Comparison of ENCODE assay signal across 1 cellular context in the genomic region with DNA sequence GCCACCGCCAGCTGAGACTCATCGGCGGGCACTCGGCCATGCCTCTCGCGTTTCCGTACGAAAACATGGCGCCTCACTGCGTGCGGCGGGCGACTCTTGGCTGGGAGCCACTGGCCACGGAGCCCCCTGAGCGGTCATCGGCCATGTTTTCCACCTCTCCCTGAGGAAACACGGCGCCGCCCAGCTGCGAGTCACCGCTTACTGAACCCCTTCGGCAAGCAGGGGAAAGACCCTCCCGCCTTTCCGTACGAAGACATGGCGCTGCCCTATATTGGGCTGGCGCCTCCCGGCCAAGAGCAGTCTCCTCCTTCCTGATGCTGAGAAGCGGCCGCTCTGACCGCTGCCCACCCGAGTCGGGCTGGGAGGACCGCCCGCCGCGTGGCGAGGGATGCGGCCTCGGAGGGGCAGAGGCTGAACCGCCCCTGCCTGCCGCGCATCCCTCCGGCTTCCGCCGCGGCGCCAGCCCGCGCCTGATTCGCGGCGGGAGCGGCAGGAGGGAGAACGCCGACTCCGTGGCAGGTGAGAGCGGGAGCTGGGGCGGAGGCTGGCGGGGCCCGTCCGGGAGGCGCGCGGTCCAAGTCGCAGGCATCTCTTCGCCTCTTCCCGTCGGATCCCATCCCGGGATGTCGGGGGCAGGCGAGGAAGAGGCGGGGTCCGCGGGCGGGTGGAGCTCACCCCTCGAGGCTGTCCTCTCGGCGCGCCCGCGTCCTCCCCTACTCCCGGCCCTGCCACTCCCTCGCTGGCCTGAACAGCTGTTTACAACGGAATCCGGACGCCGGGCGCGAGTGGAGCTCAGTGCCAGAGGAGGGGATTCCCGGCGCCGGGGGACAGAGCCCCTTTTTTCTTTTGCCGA.
A peak's percentile ranks its signal among the peaks of the same experiment; 100 is the strongest.
TF ChIP-seq lines count a peak whose summit lies in the region.

TSS of gene TCP11L1 (plus strand) at position 299 of the 853 bp plus-strand sequence. CDS start 4,202 bp downstream, outside the sequence.

TF ChIP-seq in HEK293, 187 proteins besides CTCF, POLR2A, EP300 and RAD21 (continued from another document):
- TF ChIP-seq, protein P1, sequence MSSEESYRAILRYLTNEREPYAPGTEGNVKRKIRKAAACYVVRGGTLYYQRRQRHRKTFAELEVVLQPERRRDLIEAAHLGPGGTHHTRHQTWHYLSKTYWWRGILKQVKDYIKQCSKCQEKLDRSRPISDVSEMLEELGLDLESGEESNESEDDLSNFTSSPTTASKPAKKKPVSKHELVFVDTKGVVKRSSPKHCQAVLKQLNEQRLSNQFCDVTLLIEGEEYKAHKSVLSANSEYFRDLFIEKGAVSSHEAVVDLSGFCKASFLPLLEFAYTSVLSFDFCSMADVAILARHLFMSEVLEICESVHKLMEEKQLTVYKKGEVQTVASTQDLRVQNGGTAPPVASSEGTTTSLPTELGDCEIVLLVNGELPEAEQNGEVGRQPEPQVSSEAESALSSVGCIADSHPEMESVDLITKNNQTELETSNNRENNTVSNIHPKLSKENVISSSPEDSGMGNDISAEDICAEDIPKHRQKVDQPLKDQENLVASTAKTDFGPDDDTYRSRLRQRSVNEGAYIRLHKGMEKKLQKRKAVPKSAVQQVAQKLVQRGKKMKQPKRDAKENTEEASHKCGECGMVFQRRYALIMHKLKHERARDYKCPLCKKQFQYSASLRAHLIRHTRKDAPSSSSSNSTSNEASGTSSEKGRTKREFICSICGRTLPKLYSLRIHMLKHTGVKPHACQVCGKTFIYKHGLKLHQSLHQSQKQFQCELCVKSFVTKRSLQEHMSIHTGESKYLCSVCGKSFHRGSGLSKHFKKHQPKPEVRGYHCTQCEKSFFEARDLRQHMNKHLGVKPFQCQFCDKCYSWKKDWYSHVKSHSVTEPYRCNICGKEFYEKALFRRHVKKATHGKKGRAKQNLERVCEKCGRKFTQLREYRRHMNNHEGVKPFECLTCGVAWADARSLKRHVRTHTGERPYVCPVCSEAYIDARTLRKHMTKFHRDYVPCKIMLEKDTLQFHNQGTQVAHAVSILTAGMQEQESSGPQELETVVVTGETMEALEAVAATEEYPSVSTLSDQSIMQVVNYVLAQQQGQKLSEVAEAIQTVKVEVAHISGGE (tag by site-specific recombination; conservative IDR thresholded peaks at IDR 0.05; ENCODE audit: low read depth) = peak; percentile 49
- TF ChIP-seq ZNF548 (tag by site-specific recombination; IDR thresholded peaks at IDR 0.05) (no peak), HOXC10 (CRISPR knock-in tag; IDR thresholded peaks at IDR 0.05) (no peak; the same call in 1 of the 2 replicates), ZNF707 (tag by site-specific recombination; IDR thresholded peaks at IDR 0.05) (no peak), ZNF398 (tag by site-specific recombination; IDR thresholded peaks at IDR 0.05) (peak; percentile 81), WT1 (tag by site-specific recombination; IDR thresholded peaks at IDR 0.05) (peak; percentile 81), PRDM1 (tag by site-specific recombination; IDR thresholded peaks at IDR 0.05) (no peak), TCF7L2 (IDR thresholded peaks at IDR 0.05; ENCODE audit: borderline replicate concordance, low read depth, low read length) (peak; percentile 84), YY1 (tag by site-specific recombination; IDR thresholded peaks at IDR 0.05) (peak; percentile 99), ZBTB20 (tag by site-specific recombination; IDR thresholded peaks at IDR 0.05) (peak; percentile 95), ZNF48 (tag by site-specific recombination; IDR thresholded peaks at IDR 0.05) (no peak), ZIC2 (tag by site-specific recombination; IDR thresholded peaks at IDR 0.05) (peak; percentile 63), ZNF341 (tag by site-specific recombination; IDR thresholded peaks at IDR 0.05; ENCODE audit: low read depth) (peak; percentile 97), ZNF561 (tag by site-specific recombination; IDR thresholded peaks at IDR 0.05; ENCODE audit: borderline replicate concordance) (peak; percentile 70; the same call in 1 of the 2 replicates), ZNF610 (tag by site-specific recombination; IDR thresholded peaks at IDR 0.05; ENCODE audit: borderline replicate concordance) (peak; percentile 22; the same call in 1 of the 2 replicates), ZNF585B (tag by site-specific recombination; IDR thresholded peaks at IDR 0.05) (no peak), ZNF560 (tag by site-specific recombination; IDR thresholded peaks at IDR 0.05; ENCODE audit: borderline replicate concordance) (no peak), HIC1 (tag by site-specific recombination; IDR thresholded peaks at IDR 0.05) (peak; percentile 94), PATZ1 (tag by site-specific recombination; IDR thresholded peaks at IDR 0.05) (peak; percentile 30), ZEB2 (tag by site-specific recombination; IDR thresholded peaks at IDR 0.05) (peak; percentile 67), ZNF624 (tag by site-specific recombination; IDR thresholded peaks at IDR 0.05) (no peak), KLF7 (tag by site-specific recombination; IDR thresholded peaks at IDR 0.05; ENCODE audit: borderline replicate concordance) (no peak), ZBTB7A (tag by site-specific recombination; IDR thresholded peaks at IDR 0.05; ENCODE audit: low read depth) (peak; percentile 88), ZNF501 (tag by site-specific recombination; IDR thresholded peaks at IDR 0.05) (no peak), TRIM28 (IDR thresholded peaks at IDR 0.05; ENCODE audit: borderline replicate concordance, low read length) (peak; percentile 65; the same call in 1 of the 2 replicates), PBX3 (CRISPR knock-in tag; IDR thresholded peaks at IDR 0.05) (peak; percentile 90; the same call in 1 of the 2 replicates), ZBTB17 (tag by site-specific recombination; IDR thresholded peaks at IDR 0.05) (peak; percentile 93), ZNF843 (tag by site-specific recombination; IDR thresholded peaks at IDR 0.05) (0 out of 2 replicates have a peak, but pooled peaks have one; percentile 21)
- TF ChIP-seq, protein P2, sequence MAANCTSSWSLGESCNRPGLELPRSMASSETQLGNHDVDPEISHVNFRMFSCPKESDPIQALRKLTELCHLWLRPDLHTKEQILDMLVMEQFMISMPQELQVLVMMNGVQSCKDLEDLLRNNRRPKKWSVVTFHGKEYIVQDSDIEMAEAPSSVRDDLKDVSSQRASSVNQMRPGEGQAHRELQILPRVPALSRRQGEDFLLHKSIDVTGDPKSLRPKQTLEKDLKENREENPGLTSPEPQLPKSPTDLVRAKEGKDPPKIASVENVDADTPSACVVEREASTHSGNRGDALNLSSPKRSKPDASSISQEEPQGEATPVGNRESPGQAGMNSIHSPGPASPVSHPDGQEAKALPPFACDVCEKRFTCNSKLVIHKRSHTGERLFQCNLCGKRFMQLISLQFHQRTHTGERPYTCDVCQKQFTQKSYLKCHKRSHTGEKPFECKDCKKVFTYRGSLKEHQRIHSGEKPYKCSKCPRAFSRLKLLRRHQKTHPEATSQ (tag by site-specific recombination; IDR thresholded peaks at IDR 0.05) = peak; percentile 68; the same call in 1 of the 2 replicates
- TF ChIP-seq, protein P3, sequence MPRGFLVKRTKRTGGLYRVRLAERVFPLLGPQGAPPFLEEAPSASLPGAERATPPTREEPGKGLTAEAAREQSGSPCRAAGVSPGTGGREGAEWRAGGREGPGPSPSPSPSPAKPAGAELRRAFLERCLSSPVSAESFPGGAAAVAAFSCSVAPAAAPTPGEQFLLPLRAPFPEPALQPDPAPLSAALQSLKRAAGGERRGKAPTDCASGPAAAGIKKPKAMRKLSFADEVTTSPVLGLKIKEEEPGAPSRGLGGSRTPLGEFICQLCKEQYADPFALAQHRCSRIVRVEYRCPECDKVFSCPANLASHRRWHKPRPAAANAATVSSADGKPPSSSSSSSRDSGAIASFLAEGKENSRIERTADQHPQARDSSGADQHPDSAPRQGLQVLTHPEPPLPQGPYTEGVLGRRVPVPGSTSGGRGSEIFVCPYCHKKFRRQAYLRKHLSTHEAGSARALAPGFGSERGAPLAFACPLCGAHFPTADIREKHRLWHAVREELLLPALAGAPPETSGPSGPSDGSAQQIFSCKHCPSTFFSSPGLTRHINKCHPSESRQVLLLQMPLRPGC (tag by site-specific recombination; IDR thresholded peaks at IDR 0.05) = no peak
- TF ChIP-seq, protein P4, sequence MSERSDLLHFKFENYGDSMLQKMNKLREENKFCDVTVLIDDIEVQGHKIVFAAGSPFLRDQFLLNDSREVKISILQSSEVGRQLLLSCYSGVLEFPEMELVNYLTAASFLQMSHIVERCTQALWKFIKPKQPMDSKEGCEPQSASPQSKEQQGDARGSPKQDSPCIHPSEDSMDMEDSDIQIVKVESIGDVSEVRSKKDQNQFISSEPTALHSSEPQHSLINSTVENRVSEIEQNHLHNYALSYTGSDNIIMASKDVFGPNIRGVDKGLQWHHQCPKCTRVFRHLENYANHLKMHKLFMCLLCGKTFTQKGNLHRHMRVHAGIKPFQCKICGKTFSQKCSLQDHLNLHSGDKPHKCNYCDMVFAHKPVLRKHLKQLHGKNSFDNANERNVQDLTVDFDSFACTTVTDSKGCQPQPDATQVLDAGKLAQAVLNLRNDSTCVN (tag by site-specific recombination; optimal IDR thresholded peaks at IDR 0.05) = peak; percentile 96
- TF ChIP-seq, protein P5, sequence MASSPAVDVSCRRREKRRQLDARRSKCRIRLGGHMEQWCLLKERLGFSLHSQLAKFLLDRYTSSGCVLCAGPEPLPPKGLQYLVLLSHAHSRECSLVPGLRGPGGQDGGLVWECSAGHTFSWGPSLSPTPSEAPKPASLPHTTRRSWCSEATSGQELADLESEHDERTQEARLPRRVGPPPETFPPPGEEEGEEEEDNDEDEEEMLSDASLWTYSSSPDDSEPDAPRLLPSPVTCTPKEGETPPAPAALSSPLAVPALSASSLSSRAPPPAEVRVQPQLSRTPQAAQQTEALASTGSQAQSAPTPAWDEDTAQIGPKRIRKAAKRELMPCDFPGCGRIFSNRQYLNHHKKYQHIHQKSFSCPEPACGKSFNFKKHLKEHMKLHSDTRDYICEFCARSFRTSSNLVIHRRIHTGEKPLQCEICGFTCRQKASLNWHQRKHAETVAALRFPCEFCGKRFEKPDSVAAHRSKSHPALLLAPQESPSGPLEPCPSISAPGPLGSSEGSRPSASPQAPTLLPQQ (tag by site-specific recombination; IDR thresholded peaks at IDR 0.05) = peak; percentile 50
